21 cellular contexts compared by ENCODE assay signal in genomic region chr3:13887746-13888300, GRCh38. TPM values are rescaled to one million over a fixed set of nuclear protein-coding genes. Genes with fewer than 3 reads are reported as not detected.
"Had no signal": no experiment of that assay in that cellular context is flagged by ENCODE, and none has a peak within 500 bp of the region (broad histone marks: within the 10 kb centered on the region; RNA-seq: fewer than 3 reads in every experiment).

No MANE protein-coding gene starts in this region.

- H3K4me3 ChIP-seq: adrenal gland, mucosa of descending colon, spleen, thyroid gland had no signal

- H3K4me1 ChIP-seq: adrenal gland, thyroid gland had no signal

- H3K4me2 ChIP-seq: SK-N-SH had no signal

- H3K36me3 ChIP-seq: adrenal gland, spleen, thyroid gland had no signal

- H3K27me3 ChIP-seq: adrenal gland, thyroid gland had no signal

- H3K9me3 ChIP-seq: adrenal gland, mucosa of descending colon, SK-N-SH, thyroid gland had no signal

- H3K9me2 ChIP-seq: SK-N-SH had no signal

- H3K36me3 Mint-ChIP-seq: activated naive CD8-positive, alpha-beta T cell; memory B cell had no signal

- ATAC-seq: activated T-cell treated with anti-CD3 and anti-CD28 coated beads, Interleukin-2, amount 50 U/mL, for 4 hours; mucosa of descending colon had no signal

- H3K27ac Mint-ChIP-seq: activated naive CD8-positive, alpha-beta T cell; activated T-helper 2 cell treated with anti-CD3 and anti-CD28 coated beads, Interferon-gamma antibody, Interleukin-2, Interleukin-4, amounts not matched to agents 10 μg/mL and 5 μg/mL and 100 μg/mL, durations not matched to agents 14 hours and 24 hours and 36 hours; memory B cell; stimulated activated naive CD8-positive, alpha-beta T cell treated with anti-CD3 and anti-CD28 coated beads, Interleukin-15, Interleukin-2, amounts not matched to agents 100 ng/mL and 50 ng/mL, for 24 hours; T-helper 2 cell treated with Interferon-gamma antibody and Interleukin-4, amounts not matched to agents 5 μg/mL and 100 μg/mL, for 36 hours had no signal

- H3K27ac ChIP-seq: adrenal gland, spleen, thyroid gland, VCaP had no signal

- H3K4me3 Mint-ChIP-seq: activated naive CD8-positive, alpha-beta T cell; activated T-cell treated with anti-CD3 and anti-CD28 coated beads, Interleukin-2, amount 50 U/mL, for 4 hours; memory B cell; stimulated activated naive CD8-positive, alpha-beta T cell treated with anti-CD3 and anti-CD28 coated beads, Interleukin-15, Interleukin-2, amounts not matched to agents 100 ng/mL and 50 ng/mL, for 24 hours; T-helper 2 cell treated with Interferon-gamma antibody and Interleukin-4, amounts not matched to agents 5 μg/mL and 100 μg/mL, for 36 hours had no signal

- H3K9me3 Mint-ChIP-seq: activated T-cell treated with anti-CD3 and anti-CD28 coated beads, Interleukin-2, amount 50 U/mL, for 4 hours; activated T-helper 2 cell treated with anti-CD3 and anti-CD28 coated beads, Interferon-gamma antibody, Interleukin-2, Interleukin-4, amounts not matched to agents 10 μg/mL and 5 μg/mL and 100 μg/mL, durations not matched to agents 14 hours and 24 hours and 36 hours; T-helper 2 cell treated with Interferon-gamma antibody and Interleukin-4, amounts not matched to agents 5 μg/mL and 100 μg/mL, for 36 hours had no signal

- H3K4me1 Mint-ChIP-seq: memory B cell had no signal

- DNase-seq: activated CD4-positive, alpha-beta T cell treated with anti-CD3 and anti-CD28 coated beads, Interleukin-2, amount 50 U/mL, for 1 hour; activated CD4-positive, CD25-positive, alpha-beta regulatory T cell treated with anti-CD3 and anti-CD28 coated beads, Interleukin-2, amount 50 U/mL, for 72 hours; activated CD8-positive, alpha-beta memory T cell treated with anti-CD3 and anti-CD28 coated beads, Interleukin-2, amount 50 U/mL, for 48 hours; activated naive CD4-positive, alpha-beta T cell; activated T-cell treated with anti-CD3 and anti-CD28 coated beads, Interleukin-2, amount 50 U/mL, for 4 hours; adrenal gland; cortex of kidney; foreskin melanocyte; mucosa of descending colon; SK-N-SH; spleen; stimulated activated CD4-positive, alpha-beta T cell treated with anti-CD3 and anti-CD28 coated beads, Interleukin-4, amount 100 ng/mL, for 24 hours; substantia nigra; thyroid gland had no signal

RNA-seq across cellular contexts. Expression of gene WNT7A, which starts 8.0 kb away (rescaled TPM):
- total RNA-seq: activated T-helper 2 cell treated with anti-CD3 and anti-CD28 coated beads, Interferon-gamma antibody, Interleukin-2, Interleukin-4, amounts not matched to agents 10 μg/mL and 5 μg/mL and 100 μg/mL, durations not matched to agents 14 hours and 24 hours and 36 hours; liver; mucosa of descending colon; thyroid gland had no signal
- polyA plus RNA-seq: adrenal gland, liver, SK-N-SH had no signal
